Comparison of ENCODE assay signal across 14 cellular contexts in the genomic region with DNA sequence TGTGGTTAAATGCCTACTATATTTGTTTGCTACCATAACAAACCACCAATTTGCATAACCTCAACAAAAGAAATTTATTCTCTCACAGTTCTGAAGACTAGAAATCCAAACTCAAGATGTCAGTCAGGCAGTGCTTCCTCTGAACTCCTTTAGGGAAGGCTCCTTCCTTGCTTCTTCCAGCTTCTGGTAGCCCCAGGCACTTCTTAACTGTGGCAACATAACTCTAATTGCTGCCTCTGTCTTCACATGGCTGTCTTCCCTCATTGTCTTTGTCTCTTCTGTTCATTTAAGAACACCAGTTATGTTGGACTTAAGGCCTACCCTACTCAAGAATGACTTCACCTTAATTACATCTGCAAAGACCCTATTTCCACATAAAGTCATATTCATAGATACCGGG.
"Had no signal": no experiment of that assay in that cellular context is flagged by ENCODE, and none has a peak within 500 bp of the region (broad histone marks: within the 10 kb centered on the region; RNA-seq: fewer than 3 reads in every experiment).

No MANE protein-coding gene starts in this region.

- H3K27ac ChIP-seq: brain microvascular endothelial cell, pancreas, upper lobe of right lung had no signal

- H3K9me3 Mint-ChIP-seq: dendritic cell treated with granulocyte-macrophage colony-stimulating factor and Interleukin-4, amounts not matched to agents 40 ng/mL and 50 ng/mL, for 4 days had no signal

- H3K27me3 Mint-ChIP-seq: activated CD4-positive, alpha-beta memory T cell treated with anti-CD3 and anti-CD28 coated beads for 36 hours; activated naive CD8-positive, alpha-beta T cell; dendritic cell treated with granulocyte-macrophage colony-stimulating factor and Interleukin-4, amounts not matched to agents 40 ng/mL and 50 ng/mL, for 4 days had no signal

- H3K36me3 Mint-ChIP-seq: activated CD4-positive, alpha-beta memory T cell treated with anti-CD3 and anti-CD28 coated beads for 36 hours; activated naive CD8-positive, alpha-beta T cell had no signal

- H3K4me3 Mint-ChIP-seq: activated CD4-positive, alpha-beta memory T cell treated with anti-CD3 and anti-CD28 coated beads for 36 hours; activated naive CD8-positive, alpha-beta T cell; activated T-cell treated with anti-CD3 and anti-CD28 coated beads, Interleukin-2, amount 50 U/mL, for 4 hours; dendritic cell treated with granulocyte-macrophage colony-stimulating factor and Interleukin-4, amounts not matched to agents 40 ng/mL and 50 ng/mL, for 4 days had no signal

- H3K9me3 ChIP-seq: pancreas, upper lobe of right lung had no signal

- DNase-seq: activated CD4-positive, alpha-beta memory T cell treated with anti-CD3 and anti-CD28 coated beads for 36 hours; activated gamma-delta T cell; activated T-cell treated with anti-CD3 and anti-CD28 coated beads, Interleukin-2, amount 50 U/mL, for 4 hours; amygdala; brain microvascular endothelial cell; cerebellar nuclear complex; hippocampal formation; midbrain; pancreas; stimulated activated CD4-positive, alpha-beta T cell treated with anti-CD3 and anti-CD28 coated beads, Interleukin-2, amount 100 ng/mL, for 48 hours; stimulated activated naive CD4-positive, alpha-beta T cell treated with Interleukin-2 at 50 U/mL for 16 hours; upper lobe of right lung had no signal

- H3K36me3 ChIP-seq: brain microvascular endothelial cell, pancreas, upper lobe of right lung had no signal

- ATAC-seq: activated T-cell treated with anti-CD3 and anti-CD28 coated beads, Interleukin-2, amount 50 U/mL, for 4 hours; pancreas; upper lobe of right lung had no signal

- H3K4me1 ChIP-seq: pancreas, upper lobe of right lung had no signal

- H3K27ac Mint-ChIP-seq: activated CD4-positive, alpha-beta memory T cell treated with anti-CD3 and anti-CD28 coated beads for 36 hours; activated naive CD8-positive, alpha-beta T cell; dendritic cell treated with granulocyte-macrophage colony-stimulating factor and Interleukin-4, amounts not matched to agents 40 ng/mL and 50 ng/mL, for 4 days had no signal

- H3K27me3 ChIP-seq: brain microvascular endothelial cell, pancreas, upper lobe of right lung had no signal

- H3K4me3 ChIP-seq: pancreas, upper lobe of right lung had no signal
